Comparison of ENCODE assay signal across 1 cellular context in the genomic region with DNA sequence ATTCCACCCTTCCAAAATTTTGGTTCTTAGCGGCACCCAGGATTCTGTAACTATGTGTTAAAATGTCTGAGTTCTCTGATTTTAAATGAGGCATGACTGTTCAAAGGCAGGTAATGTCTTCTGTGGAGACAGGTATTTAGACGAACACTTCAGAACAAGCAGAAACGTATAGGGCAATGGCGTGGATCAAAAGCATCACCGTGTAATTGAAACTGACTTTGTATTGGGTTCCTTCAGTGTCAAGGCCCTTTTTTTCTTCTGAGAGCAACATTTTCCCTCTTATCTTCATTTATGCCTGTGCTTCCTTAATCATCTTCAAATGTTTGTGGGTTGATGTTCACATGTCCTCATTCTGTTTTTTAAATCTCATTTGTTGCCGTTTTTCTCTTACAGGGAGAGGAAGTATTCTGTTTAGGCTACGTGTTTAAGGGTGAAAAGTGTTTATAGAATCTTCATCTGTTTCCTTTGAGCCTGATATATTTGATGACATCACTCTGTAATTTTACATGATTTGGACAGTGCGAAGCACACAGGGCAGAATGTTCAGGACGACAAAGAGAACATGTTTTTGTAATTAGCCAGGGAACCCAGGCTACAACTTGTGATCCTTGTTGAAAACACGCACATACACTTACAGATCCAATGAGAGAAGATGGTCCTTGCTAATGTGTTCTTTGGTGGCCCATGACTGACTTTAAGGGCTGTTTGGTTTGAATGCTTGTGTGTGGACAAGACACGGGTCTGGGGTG.
TF ChIP-seq lines count a peak whose summit lies in the region.

No MANE protein-coding gene starts in this region.

TF ChIP-seq in IMR-90, 13 proteins besides CTCF, POLR2A, EP300 and RAD21 (continued from another document):
- TF ChIP-seq, protein P1, sequence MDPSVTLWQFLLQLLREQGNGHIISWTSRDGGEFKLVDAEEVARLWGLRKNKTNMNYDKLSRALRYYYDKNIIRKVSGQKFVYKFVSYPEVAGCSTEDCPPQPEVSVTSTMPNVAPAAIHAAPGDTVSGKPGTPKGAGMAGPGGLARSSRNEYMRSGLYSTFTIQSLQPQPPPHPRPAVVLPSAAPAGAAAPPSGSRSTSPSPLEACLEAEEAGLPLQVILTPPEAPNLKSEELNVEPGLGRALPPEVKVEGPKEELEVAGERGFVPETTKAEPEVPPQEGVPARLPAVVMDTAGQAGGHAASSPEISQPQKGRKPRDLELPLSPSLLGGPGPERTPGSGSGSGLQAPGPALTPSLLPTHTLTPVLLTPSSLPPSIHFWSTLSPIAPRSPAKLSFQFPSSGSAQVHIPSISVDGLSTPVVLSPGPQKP (IDR thresholded peaks at IDR 0.05; ENCODE audit: borderline replicate concordance, low read depth, low read length) = no peak
- TF ChIP-seq MXI1 (IDR thresholded peaks at IDR 0.05; ENCODE audit: borderline replicate concordance, low read depth, low read length) = no peak
TF ChIP-seq in IMR-90: peak in this region for 0.
